Comparison of ENCODE assay signal across 14 cellular contexts in the genomic region with DNA sequence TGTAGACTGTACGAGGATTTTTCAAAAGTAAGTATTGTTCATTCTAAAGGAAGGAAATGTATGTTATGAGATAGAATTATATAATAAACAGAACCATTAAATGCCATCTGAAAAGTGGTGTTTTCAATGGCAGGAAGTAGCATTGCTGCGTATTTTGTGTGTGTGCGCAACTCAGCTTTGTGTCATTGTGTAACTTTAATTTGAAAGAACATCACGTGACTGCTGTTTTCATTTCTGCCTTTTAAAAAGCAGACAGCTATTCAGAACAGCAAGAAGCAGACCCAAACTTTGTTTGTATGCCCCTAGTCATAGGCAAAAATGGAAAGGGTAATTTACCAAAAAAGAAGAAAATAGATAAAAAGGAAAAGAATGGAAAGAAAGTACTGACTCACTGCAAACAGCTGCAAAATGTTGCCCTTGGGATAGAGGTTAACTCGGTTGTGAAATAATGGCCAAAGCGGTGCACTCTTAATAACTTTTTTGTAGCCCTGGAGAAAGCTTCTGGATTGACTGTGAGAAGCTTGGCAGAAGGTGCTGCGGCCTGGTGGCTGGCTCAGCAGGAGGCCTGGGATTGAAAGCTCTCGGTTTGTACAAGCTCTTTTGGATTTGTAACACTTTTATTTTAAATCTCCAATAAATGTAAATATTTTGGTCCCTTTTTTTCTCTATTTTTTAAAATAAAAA.
DNase-seq lines count a peak whose midpoint lies in the region; ATAC-seq, FAIRE-seq and TF ChIP-seq lines count a peak whose summit lies in the region.
"Had no signal": no experiment of that assay in that cellular context is flagged by ENCODE, and none has a peak within 500 bp of the region (broad histone marks: within the 10 kb centered on the region; RNA-seq: fewer than 3 reads in every experiment).

No MANE protein-coding gene starts in this region.

- no peaks in the 10 kb centered on the region for H3K9me3 Mint-ChIP-seq in MCF 10A (ENCODE audit: unreplicated experiment)
- H3K9me3 Mint-ChIP-seq: activated CD4-positive, alpha-beta memory T cell treated with anti-CD3 and anti-CD28 coated beads for 36 hours; IgD-negative memory B cell had no signal

- intact Hi-C loops in MCF 10A (cut with micrococcal nuclease), result no loop called here
- intact Hi-C loops in breast epithelium (cut with DNase I; ENCODE audit: low total_unique reads), result no loop called here
- intact Hi-C loops in aorta (cut with DNase I), result no loop called here

- no peak for FAIRE-seq in GM19239 (lab: Jason Lieb, UNC)

- POLR2A ChIA-PET in MCF 10A (lab: Yijun Ruan, JAX), result no interaction called here

- H3K9me3 ChIP-seq in breast epithelium (no peaks in the 10 kb centered on the region), iPS-20b (ENCODE audit: insufficient read depth, low read depth, low read length) (no peaks in the 10 kb centered on the region), aorta (ENCODE audit: control insufficient read depth, low read length) (no peaks in the 10 kb centered on the region)
- H3K9me3 ChIP-seq: HAP-1, thyroid gland had no signal

- no peak overlapping the region for H3K4me3 ChIP-seq in breast epithelium
- peak overlapping the region; percentile 5; the same call in 1 of the 2 replicates for H3K4me3 ChIP-seq in iPS-20b (ENCODE audit: low read length)
- H3K4me3 ChIP-seq in aorta (ENCODE audit: low read length in 2 of 2), result no peak overlapping the region
- H3K4me3 ChIP-seq: HAP-1, thyroid gland had no signal

- H3K36me3 ChIP-seq in breast epithelium, result no peaks in the 10 kb centered on the region
- no peaks in the 10 kb centered on the region for H3K36me3 ChIP-seq in iPS-20b (ENCODE audit: insufficient read depth, low read depth, low read length)
- no peaks in the 10 kb centered on the region for H3K36me3 ChIP-seq in aorta (ENCODE audit: control insufficient read depth in 1 of 2, insufficient read depth in 2 of 2, low read length in 1 of 2)
- H3K36me3 ChIP-seq: HAP-1, thyroid gland had no signal

- H3K9ac ChIP-seq in iPS-20b (ENCODE audit: low read depth, low read length), result no peak overlapping the region

- TF ChIP-seq CTCF in MCF 10A (IDR thresholded peaks at IDR 0.05; ENCODE audit: unreplicated experiment), result no peak
- no peak for TF ChIP-seq CTCF in breast epithelium (IDR thresholded peaks at IDR 0.05)

- BruUV-seq in MCF 10A (replicated peaks; lab: Mats Ljungman, UMichigan), result no TSS peak

- H3K4me1 Mint-ChIP-seq in MCF 10A (ENCODE audit: insufficient read depth, unreplicated experiment), result peaks cover 11% of the 10 kb centered on the region
- H3K4me1 Mint-ChIP-seq: B cell had no signal

- H3K27me3 Mint-ChIP-seq in MCF 10A (ENCODE audit: insufficient read depth, unreplicated experiment), result no peaks in the 10 kb centered on the region
- H3K27me3 Mint-ChIP-seq: activated CD4-positive, alpha-beta memory T cell treated with anti-CD3 and anti-CD28 coated beads for 36 hours; B cell; IgD-negative memory B cell had no signal

- whole genome bisulfite sequencing in aorta, 2 donors, result 85 to 86% methylated on average over 8 of the region's 8 CpGs

- no peak overlapping the region for H3K27ac Mint-ChIP-seq in MCF 10A (ENCODE audit: low read depth, unreplicated experiment)
- H3K27ac Mint-ChIP-seq: activated CD4-positive, alpha-beta memory T cell treated with anti-CD3 and anti-CD28 coated beads for 36 hours; B cell; IgD-negative memory B cell had no signal

- H3K4me1 ChIP-seq in breast epithelium (no peaks in the 10 kb centered on the region), iPS-20b (ENCODE audit: insufficient read depth, low read length) (peaks cover 23% of the 10 kb centered on the region), aorta (ENCODE audit: control insufficient read depth in 1 of 2, insufficient read depth in 2 of 2, low read length in 2 of 2) (no peaks in the 10 kb centered on the region)
- H3K4me1 ChIP-seq: HAP-1 had no signal

- peaks cover 4% of the 10 kb centered on the region for H3K36me3 Mint-ChIP-seq in MCF 10A (ENCODE audit: insufficient read depth, unreplicated experiment)

- H3K27me3 ChIP-seq in breast epithelium (no peaks in the 10 kb centered on the region), iPS-20b (ENCODE audit: insufficient read depth, low read length) (no peaks in the 10 kb centered on the region), aorta (ENCODE audit: control insufficient read depth in 1 of 2, insufficient read depth in 2 of 2, low read length in 1 of 2) (no peaks in the 10 kb centered on the region)
- H3K27me3 ChIP-seq: thyroid gland had no signal

- no peak overlapping the region for H3K4me3 Mint-ChIP-seq in MCF 10A (ENCODE audit: unreplicated experiment)
- H3K4me3 Mint-ChIP-seq: activated CD4-positive, alpha-beta memory T cell treated with anti-CD3 and anti-CD28 coated beads for 36 hours; B cell; IgD-negative memory B cell had no signal

- ATAC-seq in aorta (ENCODE audit: low FRiP score), result peak; percentile 68
- no peak for ATAC-seq in HG03108 (IDR thresholded peaks at IDR 0.05; ENCODE audit: unreplicated experiment)

- peak overlapping the region in 1 of 2 donors; percentile 44 for H3K27ac ChIP-seq in breast epithelium
- no peak overlapping the region for H3K27ac ChIP-seq in iPS-20b (ENCODE audit: low read length)
- H3K27ac ChIP-seq in aorta (ENCODE audit: low read depth in 1 of 2, low read length in 2 of 2), result no peak overlapping the region
- H3K27ac ChIP-seq: thyroid gland had no signal

- DNase-seq in MCF 10A (ENCODE audit: unreplicated experiment), result peak; percentile 14
- DNase-seq in breast epithelium (ENCODE audit: low spot score in 2 of 2), result no peak
- DNase-seq in brain pericyte (ENCODE audit: low read depth, low spot score), result peak; percentile 53
- DNase-seq in aorta, result no peak
- DNase-seq in GM19239 (ENCODE audit: insufficient read length, low spot score), result no peak
- DNase-seq in NCI-H1417 (lab: John Stamatoyannopoulos, UW), result no peak
- DNase-seq: activated CD4-positive, alpha-beta memory T cell treated with anti-CD3 and anti-CD28 coated beads for 36 hours; left colon had no signal

- CTCF ChIA-PET in MCF 10A (lab: Yijun Ruan, JAX), result interaction anchor here (0.6 to 1.6 kb wide), 6 partner anchors 9 to 835 kb away, joined by 3 to 6 read pairs (median 4); no protein-coding TSS in a partner anchor

- TF ChIP-seq POLR2A in breast epithelium (IDR thresholded peaks at IDR 0.05), result no peak

Comparison
In these comparisons a context has a peak if more than half of its experiments do, and no peak if none do; other contexts are left out.
1. DNase-seq: peak in MCF 10A (single experiment) and brain pericyte (single experiment); none in breast epithelium (0 of 2), aorta (0 of 2), GM19239 (single experiment) and NCI-H1417 (0 of 3).